34 cellular contexts compared by ENCODE assay signal in the genomic region with DNA sequence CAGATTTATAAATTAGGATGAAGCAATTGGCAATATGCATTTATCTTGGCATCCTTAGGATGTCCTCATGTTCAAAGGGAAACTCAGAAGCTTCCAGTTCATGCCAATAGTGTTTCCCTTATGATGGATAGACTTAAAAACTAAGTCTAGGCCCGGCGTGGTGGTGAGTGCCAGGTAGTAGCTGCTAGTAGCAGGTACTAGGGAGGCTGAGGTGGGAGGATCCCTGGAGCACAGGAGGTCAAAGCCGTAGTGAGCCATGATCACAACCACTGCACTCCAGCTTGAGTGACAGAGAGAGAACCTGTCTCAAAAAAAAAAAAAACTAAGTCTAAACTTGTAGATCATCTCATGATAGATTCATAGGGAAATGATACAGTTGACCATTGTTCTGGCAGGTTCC.
"Had no signal": no experiment of that assay in that cellular context is flagged by ENCODE, and none has a peak within 500 bp of the region (broad histone marks: within the 10 kb centered on the region; RNA-seq: fewer than 3 reads in every experiment).

No MANE protein-coding gene starts in this region.

- H3K4me3 ChIP-seq: MG63 had no signal

- H3K9ac ChIP-seq: KMS-11 had no signal

- H3K36me3 ChIP-seq: MG63 had no signal

- DNase-seq: Karpas-422, Kasumi-1, MG63, MM.1S, MV-4-11, NCI-H1048, NCI-H1092, NCI-H1092 treated with DMSO at 0.1 percent for 48 hours, NCI-H1105, NCI-H1105 treated with DMSO at 0.1 percent for 48 hours, NCI-H1417, NCI-H1417 treated with DMSO at 0.1 percent for 48 hours, NCI-H1436, NCI-H1436 treated with DMSO at 0.1 percent for 48 hours, NCI-H146, NCI-H1694, NCI-H1694 treated with DMSO at 0.1 percent for 48 hours, NCI-H187, NCI-H187 treated with DMSO at 0.1 percent for 48 hours, NCI-H1930, NCI-H2029, NCI-H2029 treated with DMSO at 0.1 percent for 48 hours, NCI-H2081, NCI-H2081 treated with DMSO at 0.1 percent for 48 hours, NCI-H2107, NCI-H2171, NCI-H2171 treated with DMSO at 0.1 percent for 48 hours, NCI-H2227 treated with DMSO at 0.1 percent for 48 hours, NCI-H226, NCI-H345, NCI-H446, NCI-H446 treated with DMSO at 0.1 percent for 48 hours, NCI-H510A had no signal

- H3K27me3 ChIP-seq: MG63 had no signal

- H3K27ac ChIP-seq: KMS-11 had no signal

- H3K9me3 ChIP-seq: MG63 had no signal
